Comparison of ENCODE assay signal across 26 cellular contexts in genomic region chr6:94127716-94128115, GRCh38.
"Had no signal": no experiment of that assay in that cellular context is flagged by ENCODE, and none has a peak within 500 bp of the region (broad histone marks: within the 10 kb centered on the region; RNA-seq: fewer than 3 reads in every experiment).

No MANE protein-coding gene starts in this region.

- H3K4me3 Mint-ChIP-seq: activated naive CD4-positive, alpha-beta T cell treated with anti-CD3 and anti-CD28 coated beads for 36 hours; activated naive CD8-positive, alpha-beta T cell treated with anti-CD3 and anti-CD28 coated beads for 36 hours; activated T-helper 1 cell treated with anti-CD3 and anti-CD28 coated beads, Interleukin-12 subunit alpha, Interleukin-12 subunit beta, Interleukin-2, Interleukin-4 antibody, amounts not matched to agents 30 ng/mL and 10 ng/mL and 1 ng/mL, durations not matched to agents 14 hours and 24 hours and 36 hours; natural killer cell treated with Interleukin-12 subunit alpha and Interleukin-12 subunit beta and Interleukin-15 and Interleukin-18, amount 100 ng/mL, for 72 hours; T-helper 17 cell had no signal

- H2AFZ ChIP-seq: hepatocyte had no signal

- H3K27ac Mint-ChIP-seq: activated naive CD4-positive, alpha-beta T cell treated with anti-CD3 and anti-CD28 coated beads for 36 hours; activated naive CD8-positive, alpha-beta T cell treated with anti-CD3 and anti-CD28 coated beads for 36 hours; activated T-helper 1 cell treated with anti-CD3 and anti-CD28 coated beads, Interleukin-12 subunit alpha, Interleukin-12 subunit beta, Interleukin-2, Interleukin-4 antibody, amounts not matched to agents 30 ng/mL and 10 ng/mL and 1 ng/mL, durations not matched to agents 14 hours and 24 hours and 36 hours; natural killer cell treated with Interleukin-12 subunit alpha and Interleukin-12 subunit beta and Interleukin-15 and Interleukin-18, amount 100 ng/mL, for 72 hours; T-helper 17 cell had no signal

- H3K36me3 ChIP-seq: adrenal gland, colonic mucosa, neutrophil, right lobe of liver, tibial nerve had no signal

- H3K79me2 ChIP-seq: hepatocyte had no signal

- ATAC-seq: body of pancreas; left cardiac atrium; left ventricle myocardium superior; mucosa of descending colon; natural killer cell treated with Interleukin-12 subunit alpha and Interleukin-12 subunit beta and Interleukin-15 and Interleukin-18, amount 100 ng/mL, for 72 hours; right lobe of liver; T-helper 17 cell had no signal

- H3K27me3 ChIP-seq: adrenal gland, body of pancreas, colonic mucosa, dorsolateral prefrontal cortex, hepatocyte, neutrophil, tibial nerve had no signal

- H3K4me3 ChIP-seq: adrenal gland, body of pancreas, colonic mucosa, dorsolateral prefrontal cortex, hepatocyte, mucosa of descending colon, right lobe of liver, tibial nerve had no signal

- H3K4me2 ChIP-seq: hepatocyte had no signal

- H3K9me3 Mint-ChIP-seq: activated naive CD4-positive, alpha-beta T cell treated with anti-CD3 and anti-CD28 coated beads for 36 hours; activated naive CD8-positive, alpha-beta T cell treated with anti-CD3 and anti-CD28 coated beads for 36 hours; activated T-helper 1 cell treated with anti-CD3 and anti-CD28 coated beads, Interleukin-12 subunit alpha, Interleukin-12 subunit beta, Interleukin-2, Interleukin-4 antibody, amounts not matched to agents 30 ng/mL and 10 ng/mL and 1 ng/mL, durations not matched to agents 14 hours and 24 hours and 36 hours had no signal

- H3K9me3 ChIP-seq: adrenal gland, body of pancreas, colonic mucosa, mucosa of descending colon, neutrophil, right lobe of liver, tibial nerve had no signal

- H3K4me1 ChIP-seq: adrenal gland, body of pancreas, colonic mucosa, right lobe of liver had no signal

- DNase-seq: activated CD4-positive, alpha-beta T cell treated with anti-CD3 and anti-CD28 coated beads for 4 hours; activated CD4-positive, alpha-beta T cell treated with anti-CD3 and anti-CD28 coated beads, Interleukin-2, amount 50 U/mL, for 48 hours; activated CD8-positive, alpha-beta memory T cell treated with anti-CD3 and anti-CD28 coated beads for 24 hours; activated effector memory CD4-positive, alpha-beta T cell treated with anti-CD3 and anti-CD28 coated beads, Interleukin-2, amount 50 U/mL, for 16 hours; activated naive CD4-positive, alpha-beta T cell treated with anti-CD3 and anti-CD28 coated beads for 36 hours; activated naive CD8-positive, alpha-beta T cell treated with anti-CD3 and anti-CD28 coated beads for 36 hours; activated T-cell treated with anti-CD3 and anti-CD28 coated beads, Interleukin-2, amount 50 U/mL, for 1 hour; adrenal gland; aorta; body of pancreas; colonic mucosa; dorsolateral prefrontal cortex; effector memory CD4-positive, alpha-beta T cell; left cardiac atrium; left ventricle myocardium superior; mucosa of descending colon; right lobe of liver; stimulated activated CD4-positive, alpha-beta T cell treated with anti-CD3 and anti-CD28 coated beads, Interleukin-2, amount 100 ng/mL, for 48 hours; stimulated activated naive CD4-positive, alpha-beta T cell treated with Interleukin-2 at 50 U/mL for 16 hours; T-helper 17 cell had no signal

- H3K27me3 Mint-ChIP-seq: activated naive CD8-positive, alpha-beta T cell treated with anti-CD3 and anti-CD28 coated beads for 36 hours; natural killer cell treated with Interleukin-12 subunit alpha and Interleukin-12 subunit beta and Interleukin-15 and Interleukin-18, amount 100 ng/mL, for 72 hours; T-helper 17 cell had no signal

- H3K4me1 Mint-ChIP-seq: activated naive CD8-positive, alpha-beta T cell treated with anti-CD3 and anti-CD28 coated beads for 36 hours; T-helper 17 cell had no signal

- H3K27ac ChIP-seq: adrenal gland, body of pancreas, colonic mucosa, dorsolateral prefrontal cortex, hepatocyte, neutrophil, right lobe of liver, tibial nerve, VCaP had no signal

- H3K36me3 Mint-ChIP-seq: activated naive CD8-positive, alpha-beta T cell treated with anti-CD3 and anti-CD28 coated beads for 36 hours; natural killer cell treated with Interleukin-12 subunit alpha and Interleukin-12 subunit beta and Interleukin-15 and Interleukin-18, amount 100 ng/mL, for 72 hours had no signal
